14 cellular contexts compared by ENCODE assay signal in genomic region chr12:44839785-44840184, GRCh38. TPM values are rescaled to one million over a fixed set of nuclear protein-coding genes. Genes with fewer than 3 reads are reported as not detected.
"Had no signal": no experiment of that assay in that cellular context is flagged by ENCODE, and none has a peak within 500 bp of the region (broad histone marks: within the 10 kb centered on the region; RNA-seq: fewer than 3 reads in every experiment).

No MANE protein-coding gene starts in this region.

- H3K4me3 Mint-ChIP-seq: natural killer cell had no signal

- H3K4me1 ChIP-seq: heart left ventricle, tibial nerve had no signal

- H3K27ac ChIP-seq: body of pancreas, coronary artery, heart left ventricle, tibial nerve had no signal

- H3K27ac Mint-ChIP-seq: natural killer cell, progenitor cell of endocrine pancreas had no signal

- H3K4me3 ChIP-seq: body of pancreas, coronary artery, heart left ventricle, tibial nerve had no signal

- DNase-seq: body of pancreas; central memory CD4-positive, alpha-beta T cell; effector CD8-positive, alpha-beta T cell; foreskin melanocyte; heart left ventricle; natural killer cell; right cardiac atrium; SHP77; small intestine; T-helper 9 cell had no signal

- H3K9me3 ChIP-seq: body of pancreas, heart left ventricle, tibial nerve had no signal

- H3K36me3 Mint-ChIP-seq: natural killer cell had no signal

- H3K36me3 ChIP-seq: heart left ventricle, tibial nerve had no signal

- H3K27me3 Mint-ChIP-seq: progenitor cell of endocrine pancreas had no signal

- ATAC-seq: body of pancreas, heart left ventricle, natural killer cell, right cardiac atrium had no signal

- H3K27me3 ChIP-seq: body of pancreas, heart left ventricle, tibial nerve had no signal

- H3K4me1 Mint-ChIP-seq: natural killer cell had no signal

RNA-seq across cellular contexts. Expression of gene NELL2, which starts 36.3 kb away (rescaled TPM):
- total RNA-seq: lung microvascular endothelial cell had no signal
